In genomic region chr22:42437488-42438292, GRCh38 we compare ENCODE assay signal across 7 cellular contexts. TPM values are rescaled to one million over a fixed set of nuclear protein-coding genes. Genes with fewer than 3 reads are reported as not detected.
A peak's percentile ranks its signal among the peaks of the same experiment; 100 is the strongest.
DNase-seq lines count a peak whose midpoint lies in the region; ATAC-seq, FAIRE-seq and TF ChIP-seq lines count a peak whose summit lies in the region.

No MANE protein-coding gene starts in this region.

- no peaks in the 10 kb centered on the region for H3K36me3 Mint-ChIP-seq in activated CD4-positive, alpha-beta memory T cell treated with anti-CD3 and anti-CD28 coated beads, Interleukin-2, amount 10 ng/mL, durations not matched to agents 7 days and 5 days (ENCODE audit: low read depth)

- peak overlapping the region; percentile 55 for H3K9ac ChIP-seq in mesenchymal stem cell (ENCODE audit: low read length)

- H3K9me3 Mint-ChIP-seq in activated CD4-positive, alpha-beta memory T cell treated with anti-CD3 and anti-CD28 coated beads, Interleukin-2, amount 10 ng/mL, durations not matched to agents 7 days and 5 days = no peaks in the 10 kb centered on the region

- peak overlapping the region in 1 of 2 experiments; percentile 92 for H3K18ac ChIP-seq in mesenchymal stem cell (ENCODE audit: low read depth in 1 of 2, low read length in 2 of 2)

- POLR2A ChIA-PET in activated CD4-positive, alpha-beta memory T cell treated with anti-CD3 and anti-CD28 coated beads, Interleukin-2, amount 10 ng/mL, durations not matched to agents 7 days and 5 days (lab: Charles Lee) = interaction anchor here (1.0 to 4.8 kb wide), 6 partner anchors 19 to 491 kb away, joined by 3 to 29 read pairs (median 4); partner anchors contain the start of genes CENPM, NDUFA6, POLDIP3 and SMDT1

- H3K9me3 ChIP-seq in mesenchymal stem cell (ENCODE audit: control insufficient read depth, low read length) = no peaks in the 10 kb centered on the region

- H3K14ac ChIP-seq in mesenchymal stem cell (ENCODE audit: low read length in 2 of 2) = peak overlapping the region in 1 of 2 experiments; percentile 66

- peak overlapping the region; percentile 93 for H2AFZ ChIP-seq in mesenchymal stem cell (ENCODE audit: low read depth, low read length)

- H3K4me3 ChIP-seq in mesenchymal stem cell (ENCODE audit: insufficient read depth in 1 of 2, low read depth in 1 of 2, low read length in 2 of 2) = peak overlapping the region; percentile 58 to 73

- peak overlapping the region; percentile 89 for H4K91ac ChIP-seq in mesenchymal stem cell (ENCODE audit: low read length)

- H3K4ac ChIP-seq in mesenchymal stem cell (ENCODE audit: low read depth in 1 of 2, low read length in 2 of 2) = peak overlapping the region; percentile 37 to 76

- peak; percentile 97 for FAIRE-seq in GM12891 (lab: Jason Lieb, UNC)

- H2BK120ac ChIP-seq in mesenchymal stem cell (ENCODE audit: low read depth, low read length) = peak overlapping the region; percentile 76

- no peaks in the 10 kb centered on the region for H3K79me1 ChIP-seq in mesenchymal stem cell (replicated peaks; ENCODE audit: low read length, poor library complexity, severe bottlenecking)

- peaks cover 22% of the 10 kb centered on the region for H3K4me1 ChIP-seq in mesenchymal stem cell (ENCODE audit: control insufficient read depth, insufficient read depth, low read depth, low read length)

- CTCF ChIA-PET in activated CD4-positive, alpha-beta memory T cell treated with anti-CD3 and anti-CD28 coated beads, Interleukin-2, amount 10 ng/mL, durations not matched to agents 7 days and 5 days (lab: Charles Lee) = interaction anchor here (0.6 to 5.4 kb wide), 12 partner anchors 9 to 741 kb away, joined by 3 to 47 read pairs (median 4); partner anchors contain the start of gene NDUFA6

- H3K4me1 Mint-ChIP-seq in activated CD4-positive, alpha-beta memory T cell treated with anti-CD3 and anti-CD28 coated beads, Interleukin-2, amount 10 ng/mL, durations not matched to agents 7 days and 5 days = peaks cover 27% of the 10 kb centered on the region

- H4K8ac ChIP-seq in mesenchymal stem cell (ENCODE audit: low read length) = peak overlapping the region; percentile 91

- H2BK15ac ChIP-seq in mesenchymal stem cell (ENCODE audit: low read depth, poor library complexity, severe bottlenecking) = peak overlapping the region; percentile 74

- peak overlapping the region; percentile 79 for H3K4me3 Mint-ChIP-seq in activated CD4-positive, alpha-beta memory T cell treated with anti-CD3 and anti-CD28 coated beads, Interleukin-2, amount 10 ng/mL, durations not matched to agents 7 days and 5 days

- H2BK5ac ChIP-seq in mesenchymal stem cell (ENCODE audit: low read depth, low read length, poor library complexity, severe bottlenecking) = peak overlapping the region; percentile 15

- peak; percentile 77 for DNase-seq in GM12891 (ENCODE audit: insufficient read length, low spot score)
- DNase-seq in NCI-H69 (lab: John Stamatoyannopoulos, UW) = peak; percentile 98
- DNase-seq in activated CD4-positive, alpha-beta memory T cell treated with anti-CD3 and anti-CD28 coated beads, Interleukin-2, amount 10 ng/mL, durations not matched to agents 7 days and 5 days = peak; percentile 86
- peak; percentile 80 for DNase-seq in effector CD4-positive, alpha-beta T cell
- DNase-seq in mesenchymal stem cell = peak; percentile 55
- DNase-seq in stimulated activated CD8-positive, alpha-beta memory T cell treated with anti-CD3 and anti-CD28 coated beads, Interleukin-12 subunit alpha, Interleukin-12 subunit beta, amount 100 ng/mL, for 4 hours (ENCODE audit: low read depth) = peak; percentile 64

- peak overlapping the region; percentile 100 for H3K4me2 ChIP-seq in mesenchymal stem cell (ENCODE audit: low read length, poor library complexity, severe bottlenecking)

- H3K27me3 Mint-ChIP-seq in activated CD4-positive, alpha-beta memory T cell treated with anti-CD3 and anti-CD28 coated beads, Interleukin-2, amount 10 ng/mL, durations not matched to agents 7 days and 5 days = peaks cover 6% of the 10 kb centered on the region

- H3K23ac ChIP-seq in mesenchymal stem cell (ENCODE audit: low read length in 2 of 2) = peak overlapping the region in 1 of 2 experiments; percentile 14

- no peak overlapping the region for H3K27ac ChIP-seq in mesenchymal stem cell (ENCODE audit: low read length, poor library complexity, severe bottlenecking)

- 3% methylated on average over 31 of the region's 33 CpGs for WGBS in mesenchymal stem cell

- no peak overlapping the region for H2AK5ac ChIP-seq in mesenchymal stem cell (ENCODE audit: low read length, severe bottlenecking)

- no peaks in the 10 kb centered on the region for H3K36me3 ChIP-seq in mesenchymal stem cell (ENCODE audit: control insufficient read depth in 1 of 2, insufficient read depth in 2 of 2, low read depth in 1 of 2, low read length in 2 of 2)

- H2BK12ac ChIP-seq in mesenchymal stem cell (ENCODE audit: low read length in 2 of 2) = peak overlapping the region in 1 of 2 experiments; percentile 80

- ATAC-seq in HG02970 (IDR thresholded peaks at IDR 0.05; ENCODE audit: low FRiP score, unreplicated experiment) = peak; percentile 55

- H3K27ac Mint-ChIP-seq in activated CD4-positive, alpha-beta memory T cell treated with anti-CD3 and anti-CD28 coated beads, Interleukin-2, amount 10 ng/mL, durations not matched to agents 7 days and 5 days = peak overlapping the region; percentile 61

- TF ChIP-seq POLR2A in GM12891 (IDR thresholded peaks at IDR 0.05; ENCODE audit: low read depth, low read length) = no peak

- peaks cover 21 to 45% of the 10 kb centered on the region in 2 experiments for H3K27me3 ChIP-seq in mesenchymal stem cell (ENCODE audit: control insufficient read depth in 1 of 2, insufficient read depth in 1 of 2, low read length in 2 of 2)

TF ChIP-seq in GM12891, 5 proteins besides CTCF, POLR2A, EP300 and RAD21:
- TF ChIP-seq POU2F2 (IDR thresholded peaks at IDR 0.05; ENCODE audit: low read depth, low read length) (no peak), SPI1 (IDR thresholded peaks at IDR 0.05; ENCODE audit: low read depth, low read length) (peak; percentile 85)

RNA-seq across cellular contexts. Expression of gene NFAM1, which starts 5.5 kb away (rescaled TPM):
- 0.53 TPM for polyA plus RNA-seq in GM12891 (2012; ENCODE audit: low read depth, missing spikeins)
- under 1 TPM; 0.05 to 0.63 TPM for total RNA-seq in activated CD4-positive, alpha-beta memory T cell treated with anti-CD3 and anti-CD28 coated beads, Interleukin-2, amount 10 ng/mL, durations not matched to agents 7 days and 5 days
- polyA plus RNA-seq in mesenchymal stem cell (2013, experiment 1 of 2) = 0.03 TPM
- polyA plus RNA-seq in mesenchymal stem cell (2013, experiment 2 of 2) = 0.03 TPM
